In the genomic region with DNA sequence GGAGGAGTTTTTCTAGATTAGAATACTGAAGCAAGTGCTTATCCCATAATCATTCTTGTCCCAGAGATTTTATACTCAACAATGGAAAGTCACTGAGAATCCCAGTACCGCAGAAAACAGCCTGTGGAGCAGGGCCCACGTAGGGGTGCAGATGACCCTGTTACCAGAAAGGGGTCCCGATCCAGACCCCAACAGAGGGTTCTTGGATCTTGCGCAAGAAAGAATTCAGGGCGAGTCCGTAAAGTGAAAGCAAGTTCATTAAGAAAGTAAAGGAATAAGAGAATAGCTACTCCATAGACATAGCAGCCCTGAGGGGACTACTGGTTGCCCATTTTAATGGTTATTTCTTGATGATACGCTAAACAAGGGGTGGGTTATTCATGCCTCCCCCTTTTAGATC, we compare ENCODE assay signal across 28 cellular contexts. TPM values are rescaled to one million over a fixed set of nuclear protein-coding genes. Genes with fewer than 3 reads are reported as not detected.
"Had no signal": no experiment of that assay in that cellular context is flagged by ENCODE, and none has a peak within 500 bp of the region (broad histone marks: within the 10 kb centered on the region; RNA-seq: fewer than 3 reads in every experiment).

No MANE protein-coding gene starts in this region.

- H3K27ac ChIP-seq: breast epithelium, left ventricle myocardium inferior, parathyroid adenoma, psoas muscle, right atrium auricular region, spleen, suprapubic skin, tibial artery, VCaP had no signal

- ATAC-seq: activated naive CD4-positive, alpha-beta T cell treated with anti-CD3 and anti-CD28 coated beads, Interleukin-2, amount 50 U/mL, for 72 hours; psoas muscle had no signal

- H3K4me1 ChIP-seq: breast epithelium, left ventricle myocardium inferior, parathyroid adenoma, psoas muscle, right atrium auricular region, tibial artery had no signal

- FAIRE-seq: frontal cortex, islet of Langerhans had no signal

- H3K27me3 ChIP-seq: breast epithelium, right atrium auricular region had no signal

- H3K4me3 ChIP-seq: breast epithelium, left ventricle myocardium inferior, lung, psoas muscle, right atrium auricular region, suprapubic skin, tibial artery had no signal

- H3K4me3 Mint-ChIP-seq: activated CD4-positive, alpha-beta memory T cell treated with anti-CD3 and anti-CD28 coated beads for 36 hours; activated CD4-positive, alpha-beta T cell treated with anti-CD3 and anti-CD28 coated beads, Interleukin-2, amount 10 ng/mL, durations not matched to agents 24 days and 14 days; dendritic cell treated with granulocyte-macrophage colony-stimulating factor and Interleukin-4, amounts not matched to agents 40 ng/mL and 50 ng/mL, for 4 days; nephron progenitor cell; T-helper 2 cell treated with Interferon-gamma antibody and Interleukin-4, amounts not matched to agents 5 μg/mL and 100 μg/mL, for 36 hours had no signal

- H3K27ac Mint-ChIP-seq: activated CD4-positive, alpha-beta memory T cell treated with anti-CD3 and anti-CD28 coated beads for 36 hours; activated CD4-positive, alpha-beta T cell treated with anti-CD3 and anti-CD28 coated beads, Interleukin-2, amount 10 ng/mL, durations not matched to agents 24 days and 14 days; activated T-helper 2 cell treated with anti-CD3 and anti-CD28 coated beads, Interferon-gamma antibody, Interleukin-2, Interleukin-4, amounts not matched to agents 10 μg/mL and 5 μg/mL and 100 μg/mL, durations not matched to agents 14 hours and 24 hours and 36 hours; nephron progenitor cell; T-helper 2 cell treated with Interferon-gamma antibody and Interleukin-4, amounts not matched to agents 5 μg/mL and 100 μg/mL, for 36 hours had no signal

- H2AFZ ChIP-seq: parathyroid adenoma had no signal

- H3K36me3 ChIP-seq: breast epithelium, left ventricle myocardium inferior, right atrium auricular region, spleen, suprapubic skin, tibial artery had no signal

- H3K9ac ChIP-seq: parathyroid adenoma had no signal

- H3K9me3 ChIP-seq: breast epithelium, left ventricle myocardium inferior, mucosa of descending colon, psoas muscle, right atrium auricular region, spleen, suprapubic skin, tibial artery had no signal

- DNase-seq: activated CD4-positive, alpha-beta memory T cell treated with anti-CD3 and anti-CD28 coated beads for 36 hours; activated CD4-positive, alpha-beta T cell treated with anti-CD3 and anti-CD28 coated beads, Interleukin-2, amount 10 ng/mL, durations not matched to agents 24 days and 14 days; activated naive CD4-positive, alpha-beta T cell; activated T-cell treated with anti-CD3 and anti-CD28 coated beads, Interleukin-2, amount 50 U/mL, for 48 hours; central memory CD4-positive, alpha-beta T cell; effector CD4-positive, alpha-beta T cell; left ventricle myocardium inferior; mucosa of descending colon; naive B cell; nephron progenitor cell; psoas muscle; spleen; stimulated activated naive CD4-positive, alpha-beta T cell; T-helper 1 cell; tibial artery had no signal

- H3K9me3 Mint-ChIP-seq: activated CD4-positive, alpha-beta memory T cell treated with anti-CD3 and anti-CD28 coated beads for 36 hours had no signal

- H3K79me2 ChIP-seq: parathyroid adenoma had no signal

- H3K36me3 Mint-ChIP-seq: activated CD4-positive, alpha-beta memory T cell treated with anti-CD3 and anti-CD28 coated beads for 36 hours had no signal

RNA-seq across cellular contexts. Expression of a gene that starts 2.6 kb away (rescaled TPM):
- total RNA-seq: activated CD4-positive, alpha-beta memory T cell treated with anti-CD3 and anti-CD28 coated beads for 36 hours; activated CD4-positive, alpha-beta T cell treated with anti-CD3 and anti-CD28 coated beads, Interleukin-2, amount 10 ng/mL, durations not matched to agents 24 days and 14 days; activated naive CD4-positive, alpha-beta T cell treated with anti-CD3 and anti-CD28 coated beads, Interleukin-2, amount 50 U/mL, for 72 hours; activated T-helper 2 cell treated with anti-CD3 and anti-CD28 coated beads, Interferon-gamma antibody, Interleukin-2, Interleukin-4, amounts not matched to agents 10 μg/mL and 5 μg/mL and 100 μg/mL, durations not matched to agents 14 hours and 24 hours and 36 hours; right atrium auricular region; urinary bladder had no signal
